ENCODE assay signal across 8 cellular contexts in the genomic region with DNA sequence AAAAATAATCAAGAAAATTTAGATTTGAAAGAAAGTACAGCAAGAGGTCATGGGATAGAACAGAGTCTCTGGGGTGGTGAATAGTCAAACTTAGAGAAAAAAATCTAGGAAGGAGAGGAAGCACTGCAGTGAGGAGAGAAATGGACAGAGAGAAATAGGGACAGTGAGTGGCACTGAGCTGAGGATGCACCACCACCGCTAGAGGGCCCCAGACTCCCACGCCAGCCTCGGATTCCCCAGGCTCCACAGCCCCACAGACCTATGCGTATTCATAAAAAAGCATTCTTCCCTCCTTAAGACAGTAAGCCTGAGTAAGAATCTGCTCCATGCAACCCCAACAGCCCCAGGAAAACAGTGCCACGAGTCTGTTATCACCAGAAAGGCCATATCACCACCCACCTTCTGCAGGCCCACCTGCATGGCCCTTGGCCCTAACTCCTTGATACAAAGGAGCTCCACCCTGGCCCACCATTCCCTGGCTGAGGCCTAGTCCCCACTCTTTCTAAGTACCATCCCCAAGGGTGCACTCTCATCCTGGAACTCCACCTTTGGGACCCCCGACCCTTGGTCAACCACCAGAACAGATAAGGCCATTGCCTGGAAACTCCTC.
A peak's percentile ranks its signal among the peaks of the same experiment; 100 is the strongest.
DNase-seq lines count a peak whose midpoint lies in the region; ATAC-seq and TF ChIP-seq lines count a peak whose summit lies in the region.

No MANE protein-coding gene starts in this region.

- in situ Hi-C loops in GM13976 (cut with MboI; ENCODE audit: low sequenced_read_pairs, unreplicated experiment): loop anchor here (10.0 kb wide), 2 partner anchors 210 kb away; partner anchors contain the start of gene ZFAND4

- no peaks in the 10 kb centered on the region for H3K4me1 ChIP-seq in A673 (ENCODE audit: insufficient read depth, low read length, poor library complexity, severe bottlenecking)

- H3K4me1 Mint-ChIP-seq in activated CD4-positive, alpha-beta memory T cell treated with anti-CD3 and anti-CD28 coated beads, Interleukin-2, amount 10 ng/mL, durations not matched to agents 7 days and 5 days: peaks cover 54% of the 10 kb centered on the region

- no peaks in the 10 kb centered on the region for H3K36me3 ChIP-seq in A673 (ENCODE audit: insufficient read depth, low read length, poor library complexity, severe bottlenecking)

- H3K9me3 ChIP-seq in A673 (ENCODE audit: low read depth, low read length, poor library complexity, severe bottlenecking): no peaks in the 10 kb centered on the region

- H3K4me3 ChIP-seq in A673 (ENCODE audit: low read depth, low read length, poor library complexity, severe bottlenecking): no peak overlapping the region

- no peaks in the 10 kb centered on the region for H3K9me3 Mint-ChIP-seq in activated CD4-positive, alpha-beta memory T cell treated with anti-CD3 and anti-CD28 coated beads, Interleukin-2, amount 10 ng/mL, durations not matched to agents 7 days and 5 days

- DNase-seq in A673 (ENCODE audit: low spot score): peak; percentile 78
- DNase-seq in GM13976 (ENCODE audit: low spot score): peak; percentile 82
- peak; percentile 70 for DNase-seq in NCI-H460 (ENCODE audit: extremely low read depth, low read depth)
- DNase-seq in activated CD4-positive, alpha-beta memory T cell treated with anti-CD3 and anti-CD28 coated beads, Interleukin-2, amount 10 ng/mL, durations not matched to agents 7 days and 5 days: peak; percentile 82
- peak; percentile 32 to 71 for DNase-seq in dermis microvascular lymphatic vessel endothelial cell (ENCODE audit: low read depth in 2 of 2)
- DNase-seq in medulla oblongata (ENCODE audit: extremely low spot score): peak; percentile 91
- peak; percentile 50 for DNase-seq in stimulated activated CD8-positive, alpha-beta memory T cell treated with anti-CD3 and anti-CD28 coated beads, Interleukin-15, amount 100 ng/mL, for 24 hours (ENCODE audit: low read depth)

- peak; percentile 90 for TF ChIP-seq CTCF in A673 (conservative IDR thresholded peaks at IDR 0.05; ENCODE audit: low read depth, low read length)
- TF ChIP-seq CTCF in GM13976 (IDR thresholded peaks at IDR 0.05; ENCODE audit: borderline replicate concordance, control extremely low read depth, extremely low read depth, insufficient read depth, missing control alignments): peak; percentile 87

- no TSS peak for BruUV-seq in A673 (replicated peaks; lab: Mats Ljungman, UMichigan)

- no peaks in the 10 kb centered on the region for H3K27me3 ChIP-seq in A673 (replicated peaks; ENCODE audit: insufficient read depth, low read depth, low read length, poor library complexity)

- peaks cover 9% of the 10 kb centered on the region for H3K36me3 Mint-ChIP-seq in activated CD4-positive, alpha-beta memory T cell treated with anti-CD3 and anti-CD28 coated beads, Interleukin-2, amount 10 ng/mL, durations not matched to agents 7 days and 5 days (ENCODE audit: low read depth)

- peak; percentile 46 for ATAC-seq in HG02938 (IDR thresholded peaks at IDR 0.05; ENCODE audit: unreplicated experiment)

- POLR2A ChIA-PET in A673 (lab: Charles Lee; ENCODE audit: low non-redundant PET): no interaction called here
- POLR2A ChIA-PET in activated CD4-positive, alpha-beta memory T cell treated with anti-CD3 and anti-CD28 coated beads, Interleukin-2, amount 10 ng/mL, durations not matched to agents 7 days and 5 days (lab: Charles Lee): interaction anchor here (1.4 to 1.7 kb wide), 3 partner anchors 44 to 207 kb away, joined by 4 to 5 read pairs (median 4); partner anchors contain the start of gene ZFAND4

- H3K27me3 Mint-ChIP-seq in activated CD4-positive, alpha-beta memory T cell treated with anti-CD3 and anti-CD28 coated beads, Interleukin-2, amount 10 ng/mL, durations not matched to agents 7 days and 5 days: no peaks in the 10 kb centered on the region

- no peak overlapping the region for H3K4me3 Mint-ChIP-seq in activated CD4-positive, alpha-beta memory T cell treated with anti-CD3 and anti-CD28 coated beads, Interleukin-2, amount 10 ng/mL, durations not matched to agents 7 days and 5 days

- CTCF ChIA-PET in A673 (lab: Charles Lee): interaction anchor here (1.3 kb wide), 1 partner anchor 215 kb away, joined by 7 read pairs; no protein-coding TSS in a partner anchor
- CTCF ChIA-PET in activated CD4-positive, alpha-beta memory T cell treated with anti-CD3 and anti-CD28 coated beads, Interleukin-2, amount 10 ng/mL, durations not matched to agents 7 days and 5 days (lab: Charles Lee): interaction anchor here (0.6 to 2.1 kb wide), 18 partner anchors 9 to 271 kb away, joined by 3 to 22 read pairs (median 3); partner anchors contain the start of genes WASHC2C and ZFAND4

- H3K27ac ChIP-seq in A673 (ENCODE audit: low read depth, low read length, poor library complexity, severe bottlenecking): no peak overlapping the region

- H3K27ac Mint-ChIP-seq in activated CD4-positive, alpha-beta memory T cell treated with anti-CD3 and anti-CD28 coated beads, Interleukin-2, amount 10 ng/mL, durations not matched to agents 7 days and 5 days: no peak overlapping the region

- intact Hi-C loops in A673 (cut with micrococcal nuclease; ENCODE audit: unreplicated experiment): loop anchor here (5.0 to 10.0 kb wide), 2 partner anchors 560 to 792 kb away; no protein-coding TSS in a partner anchor
